9 cellular contexts compared by ENCODE assay signal in the genomic region with DNA sequence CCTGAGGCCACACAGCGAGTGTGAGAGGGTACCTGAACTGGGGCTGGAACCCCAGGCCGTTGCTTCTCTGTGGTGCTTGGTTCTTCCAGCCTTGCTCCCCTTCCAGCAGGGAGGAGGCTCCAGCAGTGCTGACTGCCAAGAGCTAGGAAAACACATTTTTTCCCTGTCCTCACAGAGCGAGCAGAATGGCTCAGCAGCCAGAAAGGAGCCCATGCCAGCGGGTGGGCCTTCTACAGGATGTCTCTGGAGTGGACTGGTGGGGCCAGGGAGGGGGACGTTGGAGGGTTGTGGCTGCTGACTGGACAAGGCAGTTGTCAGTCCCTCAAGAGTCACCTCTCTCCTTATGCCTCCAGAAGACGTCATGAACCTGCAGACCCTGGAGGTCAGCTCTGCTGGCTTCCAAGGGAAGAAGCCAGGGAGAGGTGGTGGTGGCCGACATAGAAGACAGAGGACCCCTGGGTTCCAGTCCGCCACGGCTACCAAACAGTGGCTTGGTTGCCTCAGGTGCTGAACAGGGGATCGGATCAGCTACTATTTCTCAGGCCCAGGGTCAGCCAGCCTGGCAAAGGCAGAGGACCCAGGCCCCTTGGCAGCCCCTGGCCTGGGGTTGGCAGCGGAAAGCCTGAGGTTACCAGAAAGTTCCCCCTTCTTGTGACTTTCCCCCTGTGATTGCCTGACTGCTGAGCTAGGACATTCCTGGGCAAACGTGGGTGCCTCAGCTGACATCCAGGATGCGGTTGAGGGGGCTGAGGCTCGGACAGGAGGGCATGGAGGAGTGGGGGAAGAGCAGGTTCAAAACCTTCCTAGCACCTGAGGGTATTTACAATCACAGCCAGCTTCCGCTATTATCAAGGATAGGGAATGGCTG. TPM values are rescaled to one million over a fixed set of nuclear protein-coding genes. Genes with fewer than 3 reads are reported as not detected.
DNase-seq lines count a peak whose midpoint lies in the region; ATAC-seq and TF ChIP-seq lines count a peak whose summit lies in the region.
"Had no signal": no experiment of that assay in that cellular context is flagged by ENCODE, and none has a peak within 500 bp of the region (broad histone marks: within the 10 kb centered on the region; RNA-seq: fewer than 3 reads in every experiment).

No MANE protein-coding gene starts in this region.

- intact Hi-C loops in adrenal gland (cut with DNase I), result no loop called here

- H3K4ac ChIP-seq in trophoblast cell (ENCODE audit: low read depth, low read length), result peak overlapping the region; percentile 9

- no peak overlapping the region for H2BK5ac ChIP-seq in trophoblast cell (ENCODE audit: low read depth, low read length, poor library complexity)

- no peak overlapping the region for H3K14ac ChIP-seq in trophoblast cell (ENCODE audit: low read length)

- H4K8ac ChIP-seq in trophoblast cell (ENCODE audit: low read depth, low read length), result no peak overlapping the region

- H3K79me2 ChIP-seq in trophoblast cell (ENCODE audit: control insufficient read depth, insufficient read depth, low read length, poor library complexity), result peaks cover 13% of the 10 kb centered on the region

- no peak overlapping the region for H4K12ac ChIP-seq in trophoblast cell (ENCODE audit: low read depth, low read length)

- ATAC-seq in gastroesophageal sphincter (peak; percentile 63), HG02763 (IDR thresholded peaks at IDR 0.05; ENCODE audit: unreplicated experiment) (no peak), GM21723 (IDR thresholded peaks at IDR 0.05; ENCODE audit: unreplicated experiment) (no peak), HG03196 (IDR thresholded peaks at IDR 0.05; ENCODE audit: unreplicated experiment) (no peak)

- H2BK12ac ChIP-seq in trophoblast cell (ENCODE audit: low read length), result no peak overlapping the region

- no peak overlapping the region for H4K91ac ChIP-seq in trophoblast cell (ENCODE audit: low read depth, low read length)

- H3K4me2 ChIP-seq in trophoblast cell (ENCODE audit: low read length), result no peak overlapping the region

- no peak overlapping the region for H3K18ac ChIP-seq in trophoblast cell (ENCODE audit: low read length)

- H3K4me3 ChIP-seq in adrenal gland (no peak overlapping the region), gastroesophageal sphincter (no peak overlapping the region), trophoblast cell (ENCODE audit: low read depth, low read length) (no peak overlapping the region)

- TF ChIP-seq POLR2A in adrenal gland (IDR thresholded peaks at IDR 0.05) (no peak), gastroesophageal sphincter (IDR thresholded peaks at IDR 0.05) (no peak)

- no peaks in the 10 kb centered on the region for H3K36me3 ChIP-seq in adrenal gland (replicated peaks in 1 of 2)
- peaks cover 0 to 8% of the 10 kb centered on the region in 2 donors for H3K36me3 ChIP-seq in gastroesophageal sphincter
- H3K36me3 ChIP-seq in trophoblast cell (ENCODE audit: control insufficient read depth in 1 of 2, insufficient read depth in 2 of 2, low read length in 2 of 2), result peaks cover 2 to 10% of the 10 kb centered on the region in 2 experiments

- H3K9me3 ChIP-seq in adrenal gland (replicated peaks in 1 of 3) (no peaks in the 10 kb centered on the region), gastroesophageal sphincter (no peaks in the 10 kb centered on the region), trophoblast cell (ENCODE audit: insufficient read depth, low read depth, low read length) (no peaks in the 10 kb centered on the region)

- H3K4me1 ChIP-seq in adrenal gland (replicated peaks in 1 of 2) (peaks cover 0 to 15% of the 10 kb centered on the region in 2 donors), gastroesophageal sphincter (peaks cover 0 to 43% (median 24%) of the 10 kb centered on the region in 3 donors), trophoblast cell (ENCODE audit: control insufficient read depth in 1 of 2, insufficient read depth in 2 of 2, low read length in 2 of 2) (peaks cover 12% of the 10 kb centered on the region in 2 experiments)

- no peak overlapping the region for H3K23ac ChIP-seq in trophoblast cell (ENCODE audit: low read length)

- TF ChIP-seq EP300 in gastroesophageal sphincter (IDR thresholded peaks at IDR 0.05), result no peak

- TF ChIP-seq CTCF in adrenal gland (IDR thresholded peaks at IDR 0.05), result no peak
- no peak for TF ChIP-seq CTCF in gastroesophageal sphincter (IDR thresholded peaks at IDR 0.05)

- H3K27ac ChIP-seq in adrenal gland (peak overlapping the region in 3 of 5 donors; percentile 9 to 99 (median 98)), gastroesophageal sphincter (peak overlapping the region; percentile 51 to 99 (median 98)), trophoblast cell (ENCODE audit: low read depth, low read length) (no peak overlapping the region)

- 75 to 80% (median 78%) methylated on average over 12 to 15 of the region's 15 CpGs for WGBS in adrenal gland, 4 donors
- 48 to 57% methylated on average over 6 of the region's 15 CpGs for WGBS in gastroesophageal sphincter (ENCODE audit: low coverage in 1 of 2), 2 donors
- WGBS in trophoblast cell (ENCODE audit: extremely low coverage, insufficient coverage, insufficient read length), result no CpG with 5 or more reads among the region's 15 CpGs

- no peaks in the 10 kb centered on the region for H3K27me3 ChIP-seq in adrenal gland
- no peaks in the 10 kb centered on the region for H3K27me3 ChIP-seq in gastroesophageal sphincter
- H3K27me3 ChIP-seq in trophoblast cell (ENCODE audit: insufficient read depth, low read length), result no peaks in the 10 kb centered on the region

- no peak overlapping the region for H3K9ac ChIP-seq in trophoblast cell (ENCODE audit: low read length)

- no peak overlapping the region for H2AK5ac ChIP-seq in trophoblast cell (ENCODE audit: low read length)

- H2AFZ ChIP-seq in trophoblast cell (ENCODE audit: insufficient read depth, low read length, poor library complexity), result no peak overlapping the region

- peaks cover 17% of the 10 kb centered on the region for H3K79me1 ChIP-seq in trophoblast cell (ENCODE audit: low read length)

- DNase-seq in Ammon's horn (ENCODE audit: low spot score) (peak; percentile 72), adrenal gland (peak in 6 of 7 donors; percentile 37 to 77 (median 58)), trophoblast cell (peak in 1 of 2 donors; percentile 29)
- no peak for DNase-seq in stimulated activated naive CD4-positive, alpha-beta T cell (lab: John Stamatoyannopoulos, UW)
- DNase-seq: activated CD4-positive, alpha-beta T cell treated with anti-CD3 and anti-CD28 coated beads, Interleukin-2, amount 50 U/mL, for 48 hours had no signal

- no peak overlapping the region for H2BK120ac ChIP-seq in trophoblast cell (ENCODE audit: insufficient read depth, low read length, poor library complexity)

RNA-seq across cellular contexts. Expression of gene MAFF, which starts 3.7 kb away (rescaled TPM):
- total RNA-seq in adrenal gland, result 10 to 100 TPM in 7 of 8 donors, 1 to 10 TPM in 1; 9.0 to 21.8 (median 16.1) TPM
- polyA plus RNA-seq in adrenal gland, result 10 to 100 TPM in 2 of 3 donors, 1 to 10 TPM in 1; 5.2 to 23.4 (median 11.4) TPM
- total RNA-seq in gastroesophageal sphincter, result 10 to 100 TPM; 21.2 to 93.7 (median 51.2) TPM
- polyA plus RNA-seq in trophoblast cell (2013), result 36.7 and 39.8 TPM in 2 replicates

RNA-seq across cellular contexts. Expression of gene PLA2G6, which starts 23.9 kb away (rescaled TPM):
- total RNA-seq in adrenal gland (100 to 1,000 TPM in 1 of 8 donors, 10 to 100 TPM in 7; 11.1 to 176 (median 72.6) TPM), gastroesophageal sphincter (10 to 100 TPM in 3 of 4 donors, 1 to 10 TPM in 1; 4.4 to 30.5 (median 22.0) TPM)
- polyA plus RNA-seq in adrenal gland, result 100 to 1,000 TPM in 2 of 3 donors, 1 to 10 TPM in 1; 6.9 to 324 (median 159) TPM
- polyA plus RNA-seq in trophoblast cell (2013), result 5.6 and 7.2 TPM in 2 replicates

Comparison
In these comparisons a context has a peak if more than half of its experiments do, and no peak if none do; other contexts are left out.
1. DNase-seq: peak in Ammon's horn (single experiment) and adrenal gland (6 of 7); none in stimulated activated naive CD4-positive, alpha-beta T cell (0 of 6).